4 cellular contexts compared by ENCODE assay signal in the genomic region with DNA sequence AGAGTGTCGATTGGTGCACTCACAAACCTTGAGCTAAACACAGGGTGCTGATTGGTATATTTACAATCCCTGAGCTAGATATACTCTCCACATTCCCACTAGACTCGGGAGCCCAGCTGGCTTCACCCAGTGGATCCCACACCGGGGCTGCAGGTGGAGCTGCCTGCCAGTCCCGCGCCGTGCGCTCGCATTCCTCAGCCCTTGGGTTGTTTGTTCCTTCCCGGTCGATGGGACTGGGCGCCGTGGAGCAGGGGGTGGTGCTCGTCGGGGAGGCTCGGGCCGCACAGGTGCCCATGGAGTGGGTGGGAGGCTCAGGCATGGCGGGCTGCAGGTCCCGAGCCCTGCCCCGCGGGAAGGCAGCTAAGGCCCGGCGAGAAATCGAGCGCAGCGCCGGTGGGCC. TPM values are rescaled to one million over a fixed set of nuclear protein-coding genes. Genes with fewer than 3 reads are reported as not detected.
"Had no signal": no experiment of that assay in that cellular context is flagged by ENCODE, and none has a peak within 500 bp of the region (broad histone marks: within the 10 kb centered on the region; RNA-seq: fewer than 3 reads in every experiment).

No MANE protein-coding gene starts in this region.

RNA-seq across cellular contexts. Expression of a gene that starts 46.6 kb away (rescaled TPM):
- total RNA-seq: HepG2, HT-29, HT1080, K562 had no signal

RNA-seq across cellular contexts. Expression of a gene that starts 53.5 kb away (rescaled TPM):
- total RNA-seq: HepG2, HT-29, HT1080, K562 had no signal
